Comparison of ENCODE assay signal across 17 cellular contexts in genomic region chr15:77035584-77035983, GRCh38. TPM values are rescaled to one million over a fixed set of nuclear protein-coding genes. Genes with fewer than 3 reads are reported as not detected.
DNase-seq lines count a peak whose midpoint lies in the region; ATAC-seq, FAIRE-seq and TF ChIP-seq lines count a peak whose summit lies in the region.
"Had no signal": no experiment of that assay in that cellular context is flagged by ENCODE, and none has a peak within 500 bp of the region (broad histone marks: within the 10 kb centered on the region; RNA-seq: fewer than 3 reads in every experiment).

No MANE protein-coding gene starts in this region.

- no peaks in the 10 kb centered on the region for H3K27me3 Mint-ChIP-seq in activated naive CD8-positive, alpha-beta T cell
- peaks cover 1% of the 10 kb centered on the region for H3K27me3 Mint-ChIP-seq in activated naive CD8-positive, alpha-beta T cell treated with anti-CD3 and anti-CD28 coated beads, Interleukin-2, amount 50 U/mL, for 24 hours
- H3K27me3 Mint-ChIP-seq in stimulated activated naive B cell treated with anti-CD40 and anti-IgM and Interleukin-4, amounts not matched to agents 10 μg/mL and 1 μg/mL and 100 μg/mL, for 72 hours = no peaks in the 10 kb centered on the region
- H3K27me3 Mint-ChIP-seq: stimulated activated naive CD8-positive, alpha-beta T cell treated with anti-CD3 and anti-CD28 coated beads, Interleukin-15, Interleukin-2, amounts not matched to agents 100 ng/mL and 50 ng/mL, for 24 hours had no signal

- H3K9me3 Mint-ChIP-seq in activated naive CD8-positive, alpha-beta T cell (ENCODE audit: low read depth) = no peaks in the 10 kb centered on the region
- peaks cover 4% of the 10 kb centered on the region for H3K9me3 Mint-ChIP-seq in activated naive CD8-positive, alpha-beta T cell treated with anti-CD3 and anti-CD28 coated beads, Interleukin-2, amount 50 U/mL, for 24 hours
- H3K9me3 Mint-ChIP-seq in stimulated activated naive B cell treated with anti-CD40 and anti-IgM and Interleukin-4, amounts not matched to agents 10 μg/mL and 1 μg/mL and 100 μg/mL, for 72 hours = peaks cover 2 to 4% of the 10 kb centered on the region in 2 donors
- H3K9me3 Mint-ChIP-seq: activated T-helper 1 cell treated with anti-CD3 and anti-CD28 coated beads, Interleukin-12 subunit alpha, Interleukin-12 subunit beta, Interleukin-2, Interleukin-4 antibody, amounts not matched to agents 30 ng/mL and 10 ng/mL and 1 ng/mL, durations not matched to agents 14 hours and 24 hours and 36 hours; stimulated activated naive CD8-positive, alpha-beta T cell treated with anti-CD3 and anti-CD28 coated beads, Interleukin-15, Interleukin-2, amounts not matched to agents 100 ng/mL and 50 ng/mL, for 24 hours had no signal

- H3K36me3 Mint-ChIP-seq in activated naive CD8-positive, alpha-beta T cell = peaks cover under 1% of the 10 kb centered on the region
- peaks cover 27% of the 10 kb centered on the region for H3K36me3 Mint-ChIP-seq in activated naive CD8-positive, alpha-beta T cell treated with anti-CD3 and anti-CD28 coated beads, Interleukin-2, amount 50 U/mL, for 24 hours (ENCODE audit: low read depth)
- peaks cover 23 to 44% of the 10 kb centered on the region in 2 donors for H3K36me3 Mint-ChIP-seq in stimulated activated naive B cell treated with anti-CD40 and anti-IgM and Interleukin-4, amounts not matched to agents 10 μg/mL and 1 μg/mL and 100 μg/mL, for 72 hours

- no peak overlapping the region for H3K4me3 Mint-ChIP-seq in activated naive CD8-positive, alpha-beta T cell
- H3K4me3 Mint-ChIP-seq in activated naive CD8-positive, alpha-beta T cell treated with anti-CD3 and anti-CD28 coated beads, Interleukin-2, amount 50 U/mL, for 24 hours = no peak overlapping the region
- H3K4me3 Mint-ChIP-seq in stimulated activated naive B cell treated with anti-CD40 and anti-IgM and Interleukin-4, amounts not matched to agents 10 μg/mL and 1 μg/mL and 100 μg/mL, for 72 hours = peak overlapping the region in 1 of 2 donors; percentile 33
- H3K4me3 Mint-ChIP-seq: activated T-helper 1 cell treated with anti-CD3 and anti-CD28 coated beads, Interleukin-12 subunit alpha, Interleukin-12 subunit beta, Interleukin-2, Interleukin-4 antibody, amounts not matched to agents 30 ng/mL and 10 ng/mL and 1 ng/mL, durations not matched to agents 14 hours and 24 hours and 36 hours; stimulated activated naive CD8-positive, alpha-beta T cell treated with anti-CD3 and anti-CD28 coated beads, Interleukin-15, Interleukin-2, amounts not matched to agents 100 ng/mL and 50 ng/mL, for 24 hours had no signal

- H3K4me1 Mint-ChIP-seq in activated naive CD8-positive, alpha-beta T cell (ENCODE audit: low read depth) = peaks cover 7% of the 10 kb centered on the region
- peaks cover 6% of the 10 kb centered on the region for H3K4me1 Mint-ChIP-seq in activated naive CD8-positive, alpha-beta T cell treated with anti-CD3 and anti-CD28 coated beads, Interleukin-2, amount 50 U/mL, for 24 hours
- peaks cover 26 to 46% of the 10 kb centered on the region in 2 donors for H3K4me1 Mint-ChIP-seq in stimulated activated naive B cell treated with anti-CD40 and anti-IgM and Interleukin-4, amounts not matched to agents 10 μg/mL and 1 μg/mL and 100 μg/mL, for 72 hours

- no peaks in the 10 kb centered on the region for H3K4me1 ChIP-seq in kidney (ENCODE audit: control insufficient read depth in 1 of 2, insufficient read depth in 1 of 2, low read depth in 1 of 2, low read length in 2 of 2)

- intact Hi-C loops in kidney (cut with DNase I) = no loop called here

- TF ChIP-seq CTCF in NB4 (IDR thresholded peaks at IDR 0.05; ENCODE audit: low read depth, low read length) (no peak), kidney (IDR thresholded peaks at IDR 0.05; ENCODE audit: borderline replicate concordance, extremely low read depth, insufficient read depth) (no peak)

- H3K4me3 ChIP-seq in NB4 (ENCODE audit: low read depth, low read length) (no peak overlapping the region), kidney (ENCODE audit: low read length in 2 of 2) (no peak overlapping the region)
- H3K4me3 ChIP-seq: GM23248 had no signal

- no peak overlapping the region for H3K27ac ChIP-seq in kidney (ENCODE audit: low read depth in 2 of 2, low read length in 2 of 2)
- H3K27ac ChIP-seq: brain microvascular endothelial cell, GM23248 had no signal

- ATAC-seq in activated naive CD8-positive, alpha-beta T cell treated with anti-CD3 and anti-CD28 coated beads, Interleukin-2, amount 50 U/mL, for 24 hours = no peak
- ATAC-seq in stimulated activated naive B cell treated with anti-CD40 and anti-IgM and Interleukin-4, amounts not matched to agents 10 μg/mL and 1 μg/mL and 100 μg/mL, for 72 hours (replicated peaks) = no peak
- ATAC-seq in HG02798 (IDR thresholded peaks at IDR 0.05; ENCODE audit: poor library complexity, unreplicated experiment) = no peak

- no peak for TF ChIP-seq POLR2A in NB4 (IDR thresholded peaks at IDR 0.05; ENCODE audit: extremely low read depth, insufficient read length)

- H3K9ac ChIP-seq in kidney (ENCODE audit: low read length in 2 of 2) = no peak overlapping the region
- H3K9ac ChIP-seq: GM23248 had no signal

- no peak for DNase-seq in activated naive CD8-positive, alpha-beta T cell treated with anti-CD3 and anti-CD28 coated beads, Interleukin-2, amount 50 U/mL, for 24 hours
- DNase-seq in NB4 (ENCODE audit: low read depth) = peak; percentile 10
- DNase-seq in kidney = peak; percentile 68
- DNase-seq in stimulated activated naive B cell treated with anti-CD40 and anti-IgM and Interleukin-4, amounts not matched to agents 10 μg/mL and 1 μg/mL and 100 μg/mL, for 72 hours = no peak
- DNase-seq in NCI-H2081 treated with DMSO at 0.1 percent for 48 hours (lab: John Stamatoyannopoulos, UW) = no peak
- no peak for DNase-seq in NCI-H748 (lab: John Stamatoyannopoulos, UW; ENCODE audit: unreplicated experiment)
- DNase-seq: brain microvascular endothelial cell, NCI-H1105 had no signal

- peak overlapping the region; percentile 61 for H3K27ac Mint-ChIP-seq in activated naive CD8-positive, alpha-beta T cell
- no peak overlapping the region for H3K27ac Mint-ChIP-seq in activated naive CD8-positive, alpha-beta T cell treated with anti-CD3 and anti-CD28 coated beads, Interleukin-2, amount 50 U/mL, for 24 hours
- peak overlapping the region; percentile 95 for H3K27ac Mint-ChIP-seq in stimulated activated naive B cell treated with anti-CD40 and anti-IgM and Interleukin-4, amounts not matched to agents 10 μg/mL and 1 μg/mL and 100 μg/mL, for 72 hours

- no peaks in the 10 kb centered on the region for H3K9me3 ChIP-seq in kidney (ENCODE audit: control insufficient read depth in 1 of 2, low read length in 2 of 2)

- H3K36me3 ChIP-seq in kidney (ENCODE audit: control insufficient read depth in 1 of 2, insufficient read depth in 2 of 2, low read length in 2 of 2) = peaks cover 0 to 3% of the 10 kb centered on the region in 2 donors
- H3K36me3 ChIP-seq: brain microvascular endothelial cell had no signal

- no peak for FAIRE-seq in kidney (lab: Jason Lieb, UNC)
- FAIRE-seq: G401.6, GM12891 had no signal

RNA-seq across cellular contexts. Expression of gene TSPAN3, which starts 35.3 kb away (rescaled TPM):
- total RNA-seq in kidney = 245 TPM
- 273 TPM for polyA plus RNA-seq in kidney (ENCODE audit: insufficient read depth, low read depth, low replicate concordance)

RNA-seq across cellular contexts. Expression of gene PSTPIP1, which starts 40.7 kb away (rescaled TPM):
- total RNA-seq in kidney = 22.1 TPM
- polyA plus RNA-seq in kidney (ENCODE audit: insufficient read depth, low read depth, low replicate concordance) = 2.2 TPM
- total RNA-seq: GM23248, kidney epithelial cell, PC-3 had no signal

Comparison
In these comparisons a context has a peak if more than half of its experiments do, and no peak if none do; other contexts are left out.
1. DNase-seq: peak in NB4 (single experiment) and kidney (single experiment); none in activated naive CD8-positive, alpha-beta T cell treated with anti-CD3 and anti-CD28 coated beads, Interleukin-2, amount 50 U/mL, for 24 hours (single experiment), stimulated activated naive B cell treated with anti-CD40 and anti-IgM and Interleukin-4, amounts not matched to agents 10 μg/mL and 1 μg/mL and 100 μg/mL, for 72 hours (single experiment), NCI-H2081 treated with DMSO at 0.1 percent for 48 hours (single experiment) and NCI-H748 (single experiment).